In the genomic region with DNA sequence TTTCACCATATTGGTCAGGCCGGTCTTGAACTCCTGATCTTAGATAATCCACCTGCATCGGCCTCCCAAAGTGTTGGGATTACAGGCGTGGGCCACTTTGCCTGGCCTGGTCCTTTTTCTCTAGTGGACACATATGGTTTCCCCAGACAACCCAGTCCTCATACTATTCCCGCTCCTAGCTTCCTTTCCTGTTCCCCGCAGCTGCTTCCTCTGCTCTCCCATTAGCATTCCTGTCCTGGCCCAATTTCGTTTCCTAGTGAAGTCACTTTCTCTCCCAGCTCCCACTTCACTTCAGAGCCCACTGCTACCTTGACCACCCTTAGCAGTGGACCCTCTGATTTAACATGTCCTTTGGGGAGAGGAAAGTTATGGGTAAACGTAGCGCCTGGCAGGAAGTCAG, we compare ENCODE assay signal across 22 cellular contexts.
"Had no signal": no experiment of that assay in that cellular context is flagged by ENCODE, and none has a peak within 500 bp of the region (broad histone marks: within the 10 kb centered on the region; RNA-seq: fewer than 3 reads in every experiment).

No MANE protein-coding gene starts in this region.

- H3K4me3 ChIP-seq: esophagus squamous epithelium, right atrium auricular region, transverse colon had no signal

- H3K27me3 Mint-ChIP-seq: activated CD4-positive, alpha-beta T cell treated with anti-CD3 and anti-CD28 coated beads for 36 hours; activated naive CD8-positive, alpha-beta T cell; naive B cell had no signal

- DNase-seq: activated CD4-positive, alpha-beta T cell treated with anti-CD3 and anti-CD28 coated beads for 36 hours; activated CD4-positive, CD25-positive, alpha-beta regulatory T cell; activated effector memory CD4-positive, alpha-beta T cell treated with Interleukin-2 at 50 U/mL for 16 hours; activated naive CD4-positive, alpha-beta T cell treated with Interleukin-2 at 50 U/mL for 16 hours; anterior cingulate cortex; cortex of kidney; endodermal cell; esophagus squamous epithelium; foreskin melanocyte; islet precursor cell; left ventricle myocardium superior; naive B cell; nucleus accumbens; stimulated activated naive CD4-positive, alpha-beta T cell treated with Interleukin-2 at 50 U/mL for 16 hours; T1000; transverse colon had no signal

- H3K9me3 ChIP-seq: esophagus squamous epithelium, right atrium auricular region, transverse colon had no signal

- H3K27ac Mint-ChIP-seq: activated CD4-positive, alpha-beta T cell treated with anti-CD3 and anti-CD28 coated beads for 36 hours; activated naive CD8-positive, alpha-beta T cell; mesothelial cell of epicardium; T-helper 1 cell treated with Interleukin-12 subunit alpha and Interleukin-12 subunit beta and Interleukin-4 antibody, amounts not matched to agents 30 μg/mL and 1 μg/mL, for 36 hours had no signal

- H3K9me3 Mint-ChIP-seq: endodermal cell; mesothelial cell of epicardium; naive B cell; T-helper 1 cell treated with Interleukin-12 subunit alpha and Interleukin-12 subunit beta and Interleukin-4 antibody, amounts not matched to agents 30 μg/mL and 1 μg/mL, for 36 hours had no signal

- H3K36me3 ChIP-seq: right atrium auricular region, transverse colon had no signal

- H3K4me3 Mint-ChIP-seq: activated CD4-positive, alpha-beta T cell treated with anti-CD3 and anti-CD28 coated beads for 36 hours; activated naive CD8-positive, alpha-beta T cell; endodermal cell; mesothelial cell of epicardium; T-helper 1 cell treated with Interleukin-12 subunit alpha and Interleukin-12 subunit beta and Interleukin-4 antibody, amounts not matched to agents 30 μg/mL and 1 μg/mL, for 36 hours had no signal

- H3K4me1 ChIP-seq: parathyroid adenoma had no signal

- H3K27me3 ChIP-seq: esophagus squamous epithelium, right atrium auricular region, transverse colon had no signal

- ATAC-seq: activated CD4-positive, alpha-beta T cell treated with anti-CD3 and anti-CD28 coated beads for 36 hours had no signal

- H3K27ac ChIP-seq: epithelial cell of prostate, esophagus squamous epithelium, parathyroid adenoma, transverse colon had no signal

- H3K4me1 Mint-ChIP-seq: activated CD4-positive, alpha-beta T cell treated with anti-CD3 and anti-CD28 coated beads for 36 hours had no signal
